1 cellular context compared by ENCODE assay signal in the genomic region with DNA sequence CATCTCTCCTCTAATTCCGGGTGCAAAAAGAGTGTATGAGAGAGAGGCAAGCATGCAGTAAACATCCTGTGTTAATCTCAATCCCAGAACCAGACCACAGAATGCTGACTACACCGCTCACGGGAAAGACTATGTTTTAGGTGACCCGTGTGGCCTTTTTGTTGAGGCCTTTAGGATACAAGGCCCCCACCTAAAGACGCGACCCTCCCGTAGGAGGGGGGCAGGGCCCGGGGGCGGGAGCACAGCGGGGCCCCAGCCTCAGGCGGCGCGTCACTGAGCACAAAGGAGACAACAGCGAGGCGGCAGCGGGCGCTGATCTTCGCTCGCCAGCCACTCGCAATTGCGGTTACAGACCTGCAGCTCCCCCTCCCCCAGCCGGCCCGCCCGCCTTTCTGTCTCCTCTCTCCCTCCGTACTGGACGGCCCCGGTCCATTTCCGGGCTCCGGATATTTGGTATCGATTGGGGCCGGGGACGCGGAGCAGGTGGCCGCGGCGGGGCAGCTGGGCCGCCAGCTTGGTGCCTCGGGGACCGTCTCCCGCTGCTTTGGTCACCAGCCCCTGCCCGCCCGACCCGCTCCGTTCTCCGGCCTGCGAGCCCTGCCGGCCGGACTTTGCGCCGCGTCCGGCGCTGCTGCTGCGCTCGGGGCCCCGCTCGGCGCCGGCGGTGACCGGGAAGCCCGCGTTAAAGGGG.
TF ChIP-seq lines count a peak whose summit lies in the region.

A gene with protein sequence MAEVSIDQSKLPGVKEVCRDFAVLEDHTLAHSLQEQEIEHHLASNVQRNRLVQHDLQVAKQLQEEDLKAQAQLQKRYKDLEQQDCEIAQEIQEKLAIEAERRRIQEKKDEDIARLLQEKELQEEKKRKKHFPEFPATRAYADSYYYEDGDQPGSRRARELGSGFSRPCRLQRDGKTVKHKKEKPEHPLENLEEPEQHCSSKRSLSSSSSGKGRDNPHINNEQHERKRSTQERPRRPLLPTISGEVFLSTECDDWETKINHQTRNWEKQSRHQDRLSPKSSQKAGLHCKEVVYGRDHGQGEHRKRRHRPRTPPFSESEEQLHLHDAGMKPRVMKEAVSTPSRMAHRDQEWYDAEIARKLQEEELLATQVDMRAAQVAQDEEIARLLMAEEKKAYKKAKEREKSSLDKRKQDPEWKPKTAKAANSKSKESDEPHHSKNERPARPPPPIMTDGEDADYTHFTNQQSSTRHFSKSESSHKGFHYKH (plus strand): TSS at position 432 of the 691 bp plus-strand sequence. CDS start 281 bp downstream, outside the sequence.

TF ChIP-seq in HEK293, 187 proteins besides CTCF, POLR2A, EP300 and RAD21 (continued from another document and continues in another):
- TF ChIP-seq, protein P1, sequence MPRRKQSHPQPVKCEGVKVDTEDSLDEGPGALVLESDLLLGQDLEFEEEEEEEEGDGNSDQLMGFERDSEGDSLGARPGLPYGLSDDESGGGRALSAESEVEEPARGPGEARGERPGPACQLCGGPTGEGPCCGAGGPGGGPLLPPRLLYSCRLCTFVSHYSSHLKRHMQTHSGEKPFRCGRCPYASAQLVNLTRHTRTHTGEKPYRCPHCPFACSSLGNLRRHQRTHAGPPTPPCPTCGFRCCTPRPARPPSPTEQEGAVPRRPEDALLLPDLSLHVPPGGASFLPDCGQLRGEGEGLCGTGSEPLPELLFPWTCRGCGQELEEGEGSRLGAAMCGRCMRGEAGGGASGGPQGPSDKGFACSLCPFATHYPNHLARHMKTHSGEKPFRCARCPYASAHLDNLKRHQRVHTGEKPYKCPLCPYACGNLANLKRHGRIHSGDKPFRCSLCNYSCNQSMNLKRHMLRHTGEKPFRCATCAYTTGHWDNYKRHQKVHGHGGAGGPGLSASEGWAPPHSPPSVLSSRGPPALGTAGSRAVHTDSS (tag by site-specific recombination; IDR thresholded peaks at IDR 0.05): no peak
- no peak for TF ChIP-seq ZNF521 (tag by site-specific recombination; IDR thresholded peaks at IDR 0.05)
- no peak for TF ChIP-seq ZNF830 (tag by site-specific recombination; IDR thresholded peaks at IDR 0.05; ENCODE audit: low read depth)
- TF ChIP-seq ZNF664 (tag by site-specific recombination; IDR thresholded peaks at IDR 0.05): no peak
- TF ChIP-seq, protein P2, sequence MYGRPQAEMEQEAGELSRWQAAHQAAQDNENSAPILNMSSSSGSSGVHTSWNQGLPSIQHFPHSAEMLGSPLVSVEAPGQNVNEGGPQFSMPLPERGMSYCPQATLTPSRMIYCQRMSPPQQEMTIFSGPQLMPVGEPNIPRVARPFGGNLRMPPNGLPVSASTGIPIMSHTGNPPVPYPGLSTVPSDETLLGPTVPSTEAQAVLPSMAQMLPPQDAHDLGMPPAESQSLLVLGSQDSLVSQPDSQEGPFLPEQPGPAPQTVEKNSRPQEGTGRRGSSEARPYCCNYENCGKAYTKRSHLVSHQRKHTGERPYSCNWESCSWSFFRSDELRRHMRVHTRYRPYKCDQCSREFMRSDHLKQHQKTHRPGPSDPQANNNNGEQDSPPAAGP (tag by site-specific recombination; IDR thresholded peaks at IDR 0.05): peak; percentile 65
- TF ChIP-seq, protein P3, sequence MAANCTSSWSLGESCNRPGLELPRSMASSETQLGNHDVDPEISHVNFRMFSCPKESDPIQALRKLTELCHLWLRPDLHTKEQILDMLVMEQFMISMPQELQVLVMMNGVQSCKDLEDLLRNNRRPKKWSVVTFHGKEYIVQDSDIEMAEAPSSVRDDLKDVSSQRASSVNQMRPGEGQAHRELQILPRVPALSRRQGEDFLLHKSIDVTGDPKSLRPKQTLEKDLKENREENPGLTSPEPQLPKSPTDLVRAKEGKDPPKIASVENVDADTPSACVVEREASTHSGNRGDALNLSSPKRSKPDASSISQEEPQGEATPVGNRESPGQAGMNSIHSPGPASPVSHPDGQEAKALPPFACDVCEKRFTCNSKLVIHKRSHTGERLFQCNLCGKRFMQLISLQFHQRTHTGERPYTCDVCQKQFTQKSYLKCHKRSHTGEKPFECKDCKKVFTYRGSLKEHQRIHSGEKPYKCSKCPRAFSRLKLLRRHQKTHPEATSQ (tag by site-specific recombination; IDR thresholded peaks at IDR 0.05): no peak
- TF ChIP-seq, protein P4, sequence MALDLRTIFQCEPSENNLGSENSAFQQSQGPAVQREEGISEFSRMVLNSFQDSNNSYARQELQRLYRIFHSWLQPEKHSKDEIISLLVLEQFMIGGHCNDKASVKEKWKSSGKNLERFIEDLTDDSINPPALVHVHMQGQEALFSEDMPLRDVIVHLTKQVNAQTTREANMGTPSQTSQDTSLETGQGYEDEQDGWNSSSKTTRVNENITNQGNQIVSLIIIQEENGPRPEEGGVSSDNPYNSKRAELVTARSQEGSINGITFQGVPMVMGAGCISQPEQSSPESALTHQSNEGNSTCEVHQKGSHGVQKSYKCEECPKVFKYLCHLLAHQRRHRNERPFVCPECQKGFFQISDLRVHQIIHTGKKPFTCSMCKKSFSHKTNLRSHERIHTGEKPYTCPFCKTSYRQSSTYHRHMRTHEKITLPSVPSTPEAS (tag by site-specific recombination; IDR thresholded peaks at IDR 0.05): no peak
- no peak for TF ChIP-seq ZNF510 (tag by site-specific recombination; IDR thresholded peaks at IDR 0.05; ENCODE audit: insufficient replicate concordance)
- TF ChIP-seq ZFP69B (tag by site-specific recombination; IDR thresholded peaks at IDR 0.05): no peak
- TF ChIP-seq WT1 (tag by site-specific recombination; IDR thresholded peaks at IDR 0.05): no peak
- TF ChIP-seq ZNF776 (tag by site-specific recombination; IDR thresholded peaks at IDR 0.05; ENCODE audit: borderline replicate concordance): no peak
- no peak for TF ChIP-seq SCRT1 (tag by site-specific recombination; IDR thresholded peaks at IDR 0.05; ENCODE audit: borderline replicate concordance)
- TF ChIP-seq, protein P5, sequence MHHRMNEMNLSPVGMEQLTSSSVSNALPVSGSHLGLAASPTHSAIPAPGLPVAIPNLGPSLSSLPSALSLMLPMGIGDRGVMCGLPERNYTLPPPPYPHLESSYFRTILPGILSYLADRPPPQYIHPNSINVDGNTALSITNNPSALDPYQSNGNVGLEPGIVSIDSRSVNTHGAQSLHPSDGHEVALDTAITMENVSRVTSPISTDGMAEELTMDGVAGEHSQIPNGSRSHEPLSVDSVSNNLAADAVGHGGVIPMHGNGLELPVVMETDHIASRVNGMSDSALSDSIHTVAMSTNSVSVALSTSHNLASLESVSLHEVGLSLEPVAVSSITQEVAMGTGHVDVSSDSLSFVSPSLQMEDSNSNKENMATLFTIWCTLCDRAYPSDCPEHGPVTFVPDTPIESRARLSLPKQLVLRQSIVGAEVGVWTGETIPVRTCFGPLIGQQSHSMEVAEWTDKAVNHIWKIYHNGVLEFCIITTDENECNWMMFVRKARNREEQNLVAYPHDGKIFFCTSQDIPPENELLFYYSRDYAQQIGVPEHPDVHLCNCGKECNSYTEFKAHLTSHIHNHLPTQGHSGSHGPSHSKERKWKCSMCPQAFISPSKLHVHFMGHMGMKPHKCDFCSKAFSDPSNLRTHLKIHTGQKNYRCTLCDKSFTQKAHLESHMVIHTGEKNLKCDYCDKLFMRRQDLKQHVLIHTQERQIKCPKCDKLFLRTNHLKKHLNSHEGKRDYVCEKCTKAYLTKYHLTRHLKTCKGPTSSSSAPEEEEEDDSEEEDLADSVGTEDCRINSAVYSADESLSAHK (tag by site-specific recombination; IDR thresholded peaks at IDR 0.05): no peak
- no peak for TF ChIP-seq MYNN (tag by site-specific recombination; IDR thresholded peaks at IDR 0.05; ENCODE audit: borderline replicate concordance)
- TF ChIP-seq ZNF341 (tag by site-specific recombination; IDR thresholded peaks at IDR 0.05; ENCODE audit: low read depth): peak; percentile 61
- TF ChIP-seq ZNF529 (tag by site-specific recombination; IDR thresholded peaks at IDR 0.05; ENCODE audit: insufficient replicate concordance): no peak
- TF ChIP-seq, protein P6, sequence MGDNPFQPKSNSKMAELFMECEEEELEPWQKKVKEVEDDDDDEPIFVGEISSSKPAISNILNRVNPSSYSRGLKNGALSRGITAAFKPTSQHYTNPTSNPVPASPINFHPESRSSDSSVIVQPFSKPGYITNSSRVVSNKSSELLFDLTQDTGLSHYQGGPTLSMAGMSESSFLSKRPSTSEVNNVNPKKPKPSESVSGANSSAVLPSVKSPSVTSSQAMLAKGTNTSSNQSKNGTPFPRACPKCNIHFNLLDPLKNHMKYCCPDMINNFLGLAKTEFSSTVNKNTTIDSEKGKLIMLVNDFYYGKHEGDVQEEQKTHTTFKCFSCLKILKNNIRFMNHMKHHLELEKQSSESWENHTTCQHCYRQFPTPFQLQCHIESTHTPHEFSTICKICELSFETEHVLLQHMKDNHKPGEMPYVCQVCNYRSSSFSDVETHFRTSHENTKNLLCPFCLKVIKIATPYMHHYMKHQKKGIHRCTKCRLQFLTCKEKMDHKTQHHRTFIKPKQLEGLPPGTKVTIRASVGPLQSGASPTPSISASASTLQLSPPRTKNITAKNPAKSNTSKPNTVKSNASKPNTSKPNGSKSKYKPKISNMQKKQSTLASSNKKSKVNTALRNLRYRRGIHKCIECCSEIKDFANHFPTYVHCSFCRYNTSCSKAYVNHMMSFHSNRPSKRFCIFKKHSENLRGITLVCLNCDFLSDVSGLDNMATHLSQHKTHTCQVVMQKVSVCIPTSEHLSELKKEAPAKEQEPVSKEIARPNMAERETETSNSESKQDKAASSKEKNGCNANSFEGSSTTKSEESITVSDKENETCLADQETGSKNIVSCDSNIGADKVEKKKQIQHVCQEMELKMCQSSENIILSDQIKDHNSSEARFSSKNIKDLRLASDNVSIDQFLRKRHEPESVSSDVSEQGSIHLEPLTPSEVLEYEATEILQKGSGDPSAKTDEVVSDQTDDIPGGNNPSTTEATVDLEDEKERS (tag by site-specific recombination; IDR thresholded peaks at IDR 0.05): no peak
- TF ChIP-seq ZNF561 (tag by site-specific recombination; IDR thresholded peaks at IDR 0.05; ENCODE audit: borderline replicate concordance): no peak
- peak; percentile 5; the same call in 1 of the 2 replicates for TF ChIP-seq ZNF596 (tag by site-specific recombination; IDR thresholded peaks at IDR 0.05)
- TF ChIP-seq, protein P7, sequence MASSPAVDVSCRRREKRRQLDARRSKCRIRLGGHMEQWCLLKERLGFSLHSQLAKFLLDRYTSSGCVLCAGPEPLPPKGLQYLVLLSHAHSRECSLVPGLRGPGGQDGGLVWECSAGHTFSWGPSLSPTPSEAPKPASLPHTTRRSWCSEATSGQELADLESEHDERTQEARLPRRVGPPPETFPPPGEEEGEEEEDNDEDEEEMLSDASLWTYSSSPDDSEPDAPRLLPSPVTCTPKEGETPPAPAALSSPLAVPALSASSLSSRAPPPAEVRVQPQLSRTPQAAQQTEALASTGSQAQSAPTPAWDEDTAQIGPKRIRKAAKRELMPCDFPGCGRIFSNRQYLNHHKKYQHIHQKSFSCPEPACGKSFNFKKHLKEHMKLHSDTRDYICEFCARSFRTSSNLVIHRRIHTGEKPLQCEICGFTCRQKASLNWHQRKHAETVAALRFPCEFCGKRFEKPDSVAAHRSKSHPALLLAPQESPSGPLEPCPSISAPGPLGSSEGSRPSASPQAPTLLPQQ (tag by site-specific recombination; IDR thresholded peaks at IDR 0.05): no peak
- peak; percentile 62 for TF ChIP-seq KLF9 (tag by site-specific recombination; IDR thresholded peaks at IDR 0.05; ENCODE audit: low read depth)
- TF ChIP-seq ZNF19 (tag by site-specific recombination; IDR thresholded peaks at IDR 0.05; ENCODE audit: low read depth): no peak
- no peak for TF ChIP-seq ZNF654 (tag by site-specific recombination; IDR thresholded peaks at IDR 0.05; ENCODE audit: low read depth)
- TF ChIP-seq, protein P8, sequence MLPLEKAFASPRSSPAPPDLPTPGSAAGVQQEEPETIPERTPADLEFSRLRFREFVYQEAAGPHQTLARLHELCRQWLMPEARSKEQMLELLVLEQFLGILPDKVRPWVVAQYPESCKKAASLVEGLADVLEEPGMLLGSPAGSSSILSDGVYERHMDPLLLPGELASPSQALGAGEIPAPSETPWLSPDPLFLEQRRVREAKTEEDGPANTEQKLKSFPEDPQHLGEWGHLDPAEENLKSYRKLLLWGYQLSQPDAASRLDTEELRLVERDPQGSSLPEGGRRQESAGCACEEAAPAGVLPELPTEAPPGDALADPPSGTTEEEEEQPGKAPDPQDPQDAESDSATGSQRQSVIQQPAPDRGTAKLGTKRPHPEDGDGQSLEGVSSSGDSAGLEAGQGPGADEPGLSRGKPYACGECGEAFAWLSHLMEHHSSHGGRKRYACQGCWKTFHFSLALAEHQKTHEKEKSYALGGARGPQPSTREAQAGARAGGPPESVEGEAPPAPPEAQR (tag by site-specific recombination; IDR thresholded peaks at IDR 0.05): no peak
- TF ChIP-seq, protein P9, sequence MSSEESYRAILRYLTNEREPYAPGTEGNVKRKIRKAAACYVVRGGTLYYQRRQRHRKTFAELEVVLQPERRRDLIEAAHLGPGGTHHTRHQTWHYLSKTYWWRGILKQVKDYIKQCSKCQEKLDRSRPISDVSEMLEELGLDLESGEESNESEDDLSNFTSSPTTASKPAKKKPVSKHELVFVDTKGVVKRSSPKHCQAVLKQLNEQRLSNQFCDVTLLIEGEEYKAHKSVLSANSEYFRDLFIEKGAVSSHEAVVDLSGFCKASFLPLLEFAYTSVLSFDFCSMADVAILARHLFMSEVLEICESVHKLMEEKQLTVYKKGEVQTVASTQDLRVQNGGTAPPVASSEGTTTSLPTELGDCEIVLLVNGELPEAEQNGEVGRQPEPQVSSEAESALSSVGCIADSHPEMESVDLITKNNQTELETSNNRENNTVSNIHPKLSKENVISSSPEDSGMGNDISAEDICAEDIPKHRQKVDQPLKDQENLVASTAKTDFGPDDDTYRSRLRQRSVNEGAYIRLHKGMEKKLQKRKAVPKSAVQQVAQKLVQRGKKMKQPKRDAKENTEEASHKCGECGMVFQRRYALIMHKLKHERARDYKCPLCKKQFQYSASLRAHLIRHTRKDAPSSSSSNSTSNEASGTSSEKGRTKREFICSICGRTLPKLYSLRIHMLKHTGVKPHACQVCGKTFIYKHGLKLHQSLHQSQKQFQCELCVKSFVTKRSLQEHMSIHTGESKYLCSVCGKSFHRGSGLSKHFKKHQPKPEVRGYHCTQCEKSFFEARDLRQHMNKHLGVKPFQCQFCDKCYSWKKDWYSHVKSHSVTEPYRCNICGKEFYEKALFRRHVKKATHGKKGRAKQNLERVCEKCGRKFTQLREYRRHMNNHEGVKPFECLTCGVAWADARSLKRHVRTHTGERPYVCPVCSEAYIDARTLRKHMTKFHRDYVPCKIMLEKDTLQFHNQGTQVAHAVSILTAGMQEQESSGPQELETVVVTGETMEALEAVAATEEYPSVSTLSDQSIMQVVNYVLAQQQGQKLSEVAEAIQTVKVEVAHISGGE (tag by site-specific recombination; conservative IDR thresholded peaks at IDR 0.05; ENCODE audit: low read depth): no peak
- TF ChIP-seq, protein P10, sequence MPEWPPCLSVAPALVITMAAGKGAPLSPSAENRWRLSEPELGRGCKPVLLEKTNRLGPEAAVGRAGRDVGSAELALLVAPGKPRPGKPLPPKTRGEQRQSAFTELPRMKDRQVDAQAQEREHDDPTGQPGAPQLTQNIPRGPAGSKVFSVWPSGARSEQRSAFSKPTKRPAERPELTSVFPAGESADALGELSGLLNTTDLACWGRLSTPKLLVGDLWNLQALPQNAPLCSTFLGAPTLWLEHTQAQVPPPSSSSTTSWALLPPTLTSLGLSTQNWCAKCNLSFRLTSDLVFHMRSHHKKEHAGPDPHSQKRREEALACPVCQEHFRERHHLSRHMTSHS (tag by site-specific recombination; IDR thresholded peaks at IDR 0.05): no peak
- TF ChIP-seq ZNF350 (tag by site-specific recombination; IDR thresholded peaks at IDR 0.05): no peak
- TF ChIP-seq ZNF311 (tag by site-specific recombination; IDR thresholded peaks at IDR 0.05; ENCODE audit: borderline replicate concordance): no peak
- TF ChIP-seq ZNF23 (tag by site-specific recombination; IDR thresholded peaks at IDR 0.05; ENCODE audit: borderline replicate concordance): no peak
- TF ChIP-seq ZNF549 (tag by site-specific recombination; IDR thresholded peaks at IDR 0.05): no peak
- TF ChIP-seq ZNF670 (tag by site-specific recombination; IDR thresholded peaks at IDR 0.05; ENCODE audit: low read depth): no peak
- no peak for TF ChIP-seq ZNF433 (tag by site-specific recombination; IDR thresholded peaks at IDR 0.05; ENCODE audit: low read depth)
- TF ChIP-seq ZNF76 (tag by site-specific recombination; IDR thresholded peaks at IDR 0.05; ENCODE audit: borderline replicate concordance, low read depth): no peak
